Comparison of ENCODE assay signal across 20 cellular contexts in genomic region chrX:132594129-132594528, GRCh38.
"Had no signal": no experiment of that assay in that cellular context is flagged by ENCODE, and none has a peak within 500 bp of the region (broad histone marks: within the 10 kb centered on the region; RNA-seq: fewer than 3 reads in every experiment).

No MANE protein-coding gene starts in this region.

- H3K9me3 Mint-ChIP-seq: activated B cell treated with CpG ODN at 0.5 μM for 24 hours; activated naive CD4-positive, alpha-beta T cell treated with anti-CD3 and anti-CD28 coated beads, Interleukin-2, amount 50 U/mL, for 72 hours; endodermal cell; neural progenitor cell; T-helper 1 cell treated with Interleukin-12 subunit alpha and Interleukin-12 subunit beta and Interleukin-4 antibody, amounts not matched to agents 30 μg/mL and 1 μg/mL, for 36 hours had no signal

- ATAC-seq: activated naive CD4-positive, alpha-beta T cell treated with anti-CD3 and anti-CD28 coated beads, Interleukin-2, amount 50 U/mL, for 72 hours; heart left ventricle; lower lobe of right lung had no signal

- H3K9ac ChIP-seq: neural progenitor cell had no signal

- H3K4me3 Mint-ChIP-seq: activated B cell treated with CpG ODN at 0.5 μM for 24 hours; endodermal cell; neural progenitor cell; T-helper 1 cell treated with Interleukin-12 subunit alpha and Interleukin-12 subunit beta and Interleukin-4 antibody, amounts not matched to agents 30 μg/mL and 1 μg/mL, for 36 hours had no signal

- H3K27ac Mint-ChIP-seq: activated B cell treated with CpG ODN at 0.5 μM for 24 hours; activated naive CD4-positive, alpha-beta T cell treated with anti-CD3 and anti-CD28 coated beads, Interleukin-2, amount 50 U/mL, for 72 hours; endodermal cell; neural progenitor cell; T-helper 1 cell treated with Interleukin-12 subunit alpha and Interleukin-12 subunit beta and Interleukin-4 antibody, amounts not matched to agents 30 μg/mL and 1 μg/mL, for 36 hours had no signal

- H3K4me3 ChIP-seq: esophagus squamous epithelium, heart left ventricle, lower lobe of right lung, neural progenitor cell, ovary, thyroid gland, uterus had no signal

- H3K27ac ChIP-seq: brain microvascular endothelial cell, esophagus squamous epithelium, heart left ventricle, lower lobe of right lung, neural progenitor cell, ovary, thyroid gland, uterus had no signal

- H2AFZ ChIP-seq: neural progenitor cell had no signal

- DNase-seq: activated B cell treated with CpG ODN at 0.5 μM for 24 hours; activated CD4-positive, alpha-beta T cell treated with anti-CD3 and anti-CD28 coated beads, Interleukin-2, amount 50 U/mL, for 1 hour; activated effector memory CD4-positive, alpha-beta T cell treated with Interleukin-2 at 50 U/mL for 16 hours; activated T-cell treated with anti-CD3 and anti-CD28 coated beads, Interleukin-2, amount 50 U/mL, for 1 hour; amniotic stem cell; brain microvascular endothelial cell; endodermal cell; esophagus squamous epithelium; heart left ventricle; islet precursor cell; lower lobe of right lung; midbrain; ovary; retina; thyroid gland; uterus had no signal

- H3K4me1 ChIP-seq: esophagus squamous epithelium, heart left ventricle, lower lobe of right lung, thyroid gland, uterus had no signal

- H3K9me3 ChIP-seq: esophagus squamous epithelium, heart left ventricle, lower lobe of right lung, ovary, thyroid gland, uterus had no signal

- H3K4me1 Mint-ChIP-seq: activated B cell treated with CpG ODN at 0.5 μM for 24 hours had no signal

- H3K36me3 ChIP-seq: brain microvascular endothelial cell, esophagus squamous epithelium, heart left ventricle, lower lobe of right lung, neural progenitor cell, ovary, thyroid gland, uterus had no signal

- H3K4me2 ChIP-seq: neural progenitor cell had no signal

- H3K27me3 Mint-ChIP-seq: activated B cell treated with CpG ODN at 0.5 μM for 24 hours had no signal

- FAIRE-seq: frontal cortex had no signal

- H3K27me3 ChIP-seq: brain microvascular endothelial cell, neural progenitor cell, ovary, thyroid gland had no signal

- H3K36me3 Mint-ChIP-seq: activated naive CD4-positive, alpha-beta T cell treated with anti-CD3 and anti-CD28 coated beads, Interleukin-2, amount 50 U/mL, for 72 hours; neural progenitor cell had no signal
